Comparison of ENCODE assay signal across 2 cellular contexts in genomic region chr3:195175476-195176337, GRCh38.
TF ChIP-seq lines count a peak whose summit lies in the region.

No MANE protein-coding gene starts in this region.

TF ChIP-seq in HepG2, 621 proteins besides CTCF, POLR2A, EP300 and RAD21 (continues in another document):
- TF ChIP-seq, protein P1, sequence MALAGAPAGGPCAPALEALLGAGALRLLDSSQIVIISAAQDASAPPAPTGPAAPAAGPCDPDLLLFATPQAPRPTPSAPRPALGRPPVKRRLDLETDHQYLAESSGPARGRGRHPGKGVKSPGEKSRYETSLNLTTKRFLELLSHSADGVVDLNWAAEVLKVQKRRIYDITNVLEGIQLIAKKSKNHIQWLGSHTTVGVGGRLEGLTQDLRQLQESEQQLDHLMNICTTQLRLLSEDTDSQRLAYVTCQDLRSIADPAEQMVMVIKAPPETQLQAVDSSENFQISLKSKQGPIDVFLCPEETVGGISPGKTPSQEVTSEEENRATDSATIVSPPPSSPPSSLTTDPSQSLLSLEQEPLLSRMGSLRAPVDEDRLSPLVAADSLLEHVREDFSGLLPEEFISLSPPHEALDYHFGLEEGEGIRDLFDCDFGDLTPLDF (CRISPR knock-in tag; IDR thresholded peaks at IDR 0.05) = no peak
- TF ChIP-seq ZSCAN31 (CRISPR knock-in tag; IDR thresholded peaks at IDR 0.05; ENCODE audit: low read depth) (no peak), HNF4A (CRISPR knock-in tag; IDR thresholded peaks at IDR 0.05) (0 out of 2 replicates have a peak, but pooled peaks have one; percentile 30), ZNF12 (CRISPR knock-in tag; IDR thresholded peaks at IDR 0.05) (peak; percentile 86), ZBTB4 (CRISPR knock-in tag; IDR thresholded peaks at IDR 0.05; ENCODE audit: borderline replicate concordance) (0 out of 2 replicates have a peak, but pooled peaks have one; percentile 56), ZBTB38 (CRISPR knock-in tag; IDR thresholded peaks at IDR 0.05) (peak; percentile 100)
- TF ChIP-seq, protein P2, sequence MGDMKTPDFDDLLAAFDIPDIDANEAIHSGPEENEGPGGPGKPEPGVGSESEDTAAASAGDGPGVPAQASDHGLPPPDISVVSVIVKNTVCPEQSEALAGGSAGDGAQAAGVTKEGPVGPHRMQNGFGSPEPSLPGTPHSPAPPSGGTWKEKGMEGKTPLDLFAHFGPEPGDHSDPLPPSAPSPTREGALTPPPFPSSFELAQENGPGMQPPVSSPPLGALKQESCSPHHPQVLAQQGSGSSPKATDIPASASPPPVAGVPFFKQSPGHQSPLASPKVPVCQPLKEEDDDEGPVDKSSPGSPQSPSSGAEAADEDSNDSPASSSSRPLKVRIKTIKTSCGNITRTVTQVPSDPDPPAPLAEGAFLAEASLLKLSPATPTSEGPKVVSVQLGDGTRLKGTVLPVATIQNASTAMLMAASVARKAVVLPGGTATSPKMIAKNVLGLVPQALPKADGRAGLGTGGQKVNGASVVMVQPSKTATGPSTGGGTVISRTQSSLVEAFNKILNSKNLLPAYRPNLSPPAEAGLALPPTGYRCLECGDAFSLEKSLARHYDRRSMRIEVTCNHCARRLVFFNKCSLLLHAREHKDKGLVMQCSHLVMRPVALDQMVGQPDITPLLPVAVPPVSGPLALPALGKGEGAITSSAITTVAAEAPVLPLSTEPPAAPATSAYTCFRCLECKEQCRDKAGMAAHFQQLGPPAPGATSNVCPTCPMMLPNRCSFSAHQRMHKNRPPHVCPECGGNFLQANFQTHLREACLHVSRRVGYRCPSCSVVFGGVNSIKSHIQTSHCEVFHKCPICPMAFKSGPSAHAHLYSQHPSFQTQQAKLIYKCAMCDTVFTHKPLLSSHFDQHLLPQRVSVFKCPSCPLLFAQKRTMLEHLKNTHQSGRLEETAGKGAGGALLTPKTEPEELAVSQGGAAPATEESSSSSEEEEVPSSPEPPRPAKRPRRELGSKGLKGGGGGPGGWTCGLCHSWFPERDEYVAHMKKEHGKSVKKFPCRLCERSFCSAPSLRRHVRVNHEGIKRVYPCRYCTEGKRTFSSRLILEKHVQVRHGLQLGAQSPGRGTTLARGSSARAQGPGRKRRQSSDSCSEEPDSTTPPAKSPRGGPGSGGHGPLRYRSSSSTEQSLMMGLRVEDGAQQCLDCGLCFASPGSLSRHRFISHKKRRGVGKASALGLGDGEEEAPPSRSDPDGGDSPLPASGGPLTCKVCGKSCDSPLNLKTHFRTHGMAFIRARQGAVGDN (CRISPR knock-in tag; IDR thresholded peaks at IDR 0.05) = peak; percentile 86
- TF ChIP-seq, protein P3, sequence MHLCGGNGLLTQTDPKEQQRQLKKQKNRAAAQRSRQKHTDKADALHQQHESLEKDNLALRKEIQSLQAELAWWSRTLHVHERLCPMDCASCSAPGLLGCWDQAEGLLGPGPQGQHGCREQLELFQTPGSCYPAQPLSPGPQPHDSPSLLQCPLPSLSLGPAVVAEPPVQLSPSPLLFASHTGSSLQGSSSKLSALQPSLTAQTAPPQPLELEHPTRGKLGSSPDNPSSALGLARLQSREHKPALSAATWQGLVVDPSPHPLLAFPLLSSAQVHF (CRISPR knock-in tag; IDR thresholded peaks at IDR 0.05) = 0 out of 2 replicates have a peak, but pooled peaks have one; percentile 36
- TF ChIP-seq, protein P4, sequence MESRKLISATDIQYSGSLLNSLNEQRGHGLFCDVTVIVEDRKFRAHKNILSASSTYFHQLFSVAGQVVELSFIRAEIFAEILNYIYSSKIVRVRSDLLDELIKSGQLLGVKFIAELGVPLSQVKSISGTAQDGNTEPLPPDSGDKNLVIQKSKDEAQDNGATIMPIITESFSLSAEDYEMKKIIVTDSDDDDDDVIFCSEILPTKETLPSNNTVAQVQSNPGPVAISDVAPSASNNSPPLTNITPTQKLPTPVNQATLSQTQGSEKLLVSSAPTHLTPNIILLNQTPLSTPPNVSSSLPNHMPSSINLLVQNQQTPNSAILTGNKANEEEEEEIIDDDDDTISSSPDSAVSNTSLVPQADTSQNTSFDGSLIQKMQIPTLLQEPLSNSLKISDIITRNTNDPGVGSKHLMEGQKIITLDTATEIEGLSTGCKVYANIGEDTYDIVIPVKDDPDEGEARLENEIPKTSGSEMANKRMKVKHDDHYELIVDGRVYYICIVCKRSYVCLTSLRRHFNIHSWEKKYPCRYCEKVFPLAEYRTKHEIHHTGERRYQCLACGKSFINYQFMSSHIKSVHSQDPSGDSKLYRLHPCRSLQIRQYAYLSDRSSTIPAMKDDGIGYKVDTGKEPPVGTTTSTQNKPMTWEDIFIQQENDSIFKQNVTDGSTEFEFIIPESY (CRISPR knock-in tag; IDR thresholded peaks at IDR 0.05) = peak; percentile 75

TF ChIP-seq in K562, 482 proteins besides CTCF, POLR2A, EP300 and RAD21 (continued from another document):
- TF ChIP-seq ZNF407 (IDR thresholded peaks at IDR 0.05; ENCODE audit: low read depth) = no peak
- peak; percentile 79 for TF ChIP-seq NFIC (IDR thresholded peaks at IDR 0.05)
- no peak for TF ChIP-seq ATF3 (IDR thresholded peaks at IDR 0.05)
- TF ChIP-seq ATF3 (CRISPR knock-in tag; conservative IDR thresholded peaks at IDR 0.05) = no peak
- TF ChIP-seq SMAD3 (CRISPR knock-in tag; conservative IDR thresholded peaks at IDR 0.05) = no peak
- no peak for TF ChIP-seq ZBED1 (IDR thresholded peaks at IDR 0.05)
- TF ChIP-seq ZNF766 (CRISPR knock-in tag; conservative IDR thresholded peaks at IDR 0.05) = no peak
- peak; percentile 86 for TF ChIP-seq ZNF12 (CRISPR knock-in tag; IDR thresholded peaks at IDR 0.05)
- TF ChIP-seq HSF4 (CRISPR knock-in tag; IDR thresholded peaks at IDR 0.05; ENCODE audit: borderline replicate concordance) = no peak
